Comparison of ENCODE assay signal across 12 cellular contexts in genomic region chr4:925771-926500, GRCh38. TPM values are rescaled to one million over a fixed set of nuclear protein-coding genes. Genes with fewer than 3 reads are reported as not detected.
A peak's percentile ranks its signal among the peaks of the same experiment; 100 is the strongest.
DNase-seq lines count a peak whose midpoint lies in the region; TF ChIP-seq lines count a peak whose summit lies in the region.
"Had no signal": no experiment of that assay in that cellular context is flagged by ENCODE, and none has a peak within 500 bp of the region (broad histone marks: within the 10 kb centered on the region; RNA-seq: fewer than 3 reads in every experiment).

No MANE protein-coding gene starts in this region.

- DNase-seq in activated CD4-positive, alpha-beta memory T cell treated with anti-CD3 and anti-CD28 coated beads for 36 hours = no peak
- DNase-seq in activated CD4-positive, alpha-beta memory T cell treated with anti-CD3 and anti-CD28 coated beads, Interleukin-2, amount 10 ng/mL, durations not matched to agents 7 days and 5 days = no peak
- DNase-seq in endothelial cell (ENCODE audit: low spot score) = no peak
- DNase-seq in progenitor cell of endocrine pancreas (ENCODE audit: low spot score, unreplicated experiment) = no peak
- DNase-seq in nucleus accumbens (lab: John Stamatoyannopoulos, UW) = no peak
- no peak for DNase-seq in 8988T
- no peak for DNase-seq in NCI-H82 (lab: John Stamatoyannopoulos, UW)
- DNase-seq: anterior cingulate cortex, GDM1, NCI-H2081 treated with DMSO at 0.1 percent for 48 hours had no signal

- TF ChIP-seq CTCF in Loucy (conservative IDR thresholded peaks at IDR 0.05; ENCODE audit: low read length) (no peak), endothelial cell (IDR thresholded peaks at IDR 0.05; ENCODE audit: unreplicated experiment) (no peak), progenitor cell of endocrine pancreas (IDR thresholded peaks at IDR 0.05; ENCODE audit: unreplicated experiment) (no peak)

- H3K4me1 ChIP-seq in Loucy (ENCODE audit: insufficient read depth, low read length, poor library complexity, severe bottlenecking) = peaks cover 55% of the 10 kb centered on the region

- peaks cover 90% of the 10 kb centered on the region for H3K79me2 ChIP-seq in Loucy (ENCODE audit: insufficient read depth, low read length)

- H2AFZ ChIP-seq in Loucy (ENCODE audit: low read length) = no peak overlapping the region

- no peaks in the 10 kb centered on the region for H3K9me2 ChIP-seq in Loucy (replicated peaks; ENCODE audit: low read depth, low read length)

- intact Hi-C loops in activated CD4-positive, alpha-beta memory T cell treated with anti-CD3 and anti-CD28 coated beads for 36 hours (cut with micrococcal nuclease) = no loop called here

- no peaks in the 10 kb centered on the region for H3K36me3 ChIP-seq in Loucy (ENCODE audit: insufficient read depth, low read length)
- H3K36me3 ChIP-seq: esophagus muscularis mucosa had no signal

- CTCF ChIA-PET in activated CD4-positive, alpha-beta memory T cell treated with anti-CD3 and anti-CD28 coated beads for 36 hours (lab: Charles Lee) = interaction anchor here (0.9 kb wide), 1 partner anchor 144 kb away, joined by 3 read pairs; no protein-coding TSS in a partner anchor
- CTCF ChIA-PET in activated CD4-positive, alpha-beta memory T cell treated with anti-CD3 and anti-CD28 coated beads, Interleukin-2, amount 10 ng/mL, durations not matched to agents 7 days and 5 days (lab: Charles Lee) = no interaction called here

- peaks cover 7% of the 10 kb centered on the region for H3K36me3 Mint-ChIP-seq in activated CD4-positive, alpha-beta memory T cell treated with anti-CD3 and anti-CD28 coated beads for 36 hours
- peaks cover 26% of the 10 kb centered on the region for H3K36me3 Mint-ChIP-seq in activated CD4-positive, alpha-beta memory T cell treated with anti-CD3 and anti-CD28 coated beads, Interleukin-2, amount 10 ng/mL, durations not matched to agents 7 days and 5 days (ENCODE audit: low read depth)
- H3K36me3 Mint-ChIP-seq in endothelial cell (ENCODE audit: low read depth, unreplicated experiment) (peaks cover 14% of the 10 kb centered on the region), progenitor cell of endocrine pancreas (ENCODE audit: insufficient read depth) (no peaks in the 10 kb centered on the region)

- H3K4me1 Mint-ChIP-seq in activated CD4-positive, alpha-beta memory T cell treated with anti-CD3 and anti-CD28 coated beads for 36 hours (ENCODE audit: low read depth) = peaks cover 68% of the 10 kb centered on the region
- peaks cover 61% of the 10 kb centered on the region for H3K4me1 Mint-ChIP-seq in activated CD4-positive, alpha-beta memory T cell treated with anti-CD3 and anti-CD28 coated beads, Interleukin-2, amount 10 ng/mL, durations not matched to agents 7 days and 5 days
- H3K4me1 Mint-ChIP-seq in endothelial cell (ENCODE audit: unreplicated experiment) = peaks cover 34% of the 10 kb centered on the region
- H3K4me1 Mint-ChIP-seq in progenitor cell of endocrine pancreas (ENCODE audit: low read depth) = peaks cover 18% of the 10 kb centered on the region

- H3K27ac Mint-ChIP-seq in activated CD4-positive, alpha-beta memory T cell treated with anti-CD3 and anti-CD28 coated beads for 36 hours = peak overlapping the region; percentile 0
- H3K27ac Mint-ChIP-seq in activated CD4-positive, alpha-beta memory T cell treated with anti-CD3 and anti-CD28 coated beads, Interleukin-2, amount 10 ng/mL, durations not matched to agents 7 days and 5 days = no peak overlapping the region
- H3K27ac Mint-ChIP-seq in endothelial cell (ENCODE audit: unreplicated experiment) = peak overlapping the region; percentile 27
- H3K27ac Mint-ChIP-seq in progenitor cell of endocrine pancreas = peak overlapping the region; percentile 1

- POLR2A ChIA-PET in activated CD4-positive, alpha-beta memory T cell treated with anti-CD3 and anti-CD28 coated beads for 36 hours (lab: Charles Lee) = no interaction called here
- POLR2A ChIA-PET in activated CD4-positive, alpha-beta memory T cell treated with anti-CD3 and anti-CD28 coated beads, Interleukin-2, amount 10 ng/mL, durations not matched to agents 7 days and 5 days (lab: Charles Lee) = no interaction called here

- no peaks in the 10 kb centered on the region for H3K27me3 Mint-ChIP-seq in activated CD4-positive, alpha-beta memory T cell treated with anti-CD3 and anti-CD28 coated beads for 36 hours
- no peaks in the 10 kb centered on the region for H3K27me3 Mint-ChIP-seq in activated CD4-positive, alpha-beta memory T cell treated with anti-CD3 and anti-CD28 coated beads, Interleukin-2, amount 10 ng/mL, durations not matched to agents 7 days and 5 days
- H3K27me3 Mint-ChIP-seq in endothelial cell (ENCODE audit: unreplicated experiment) (peaks cover 6% of the 10 kb centered on the region), progenitor cell of endocrine pancreas (no peaks in the 10 kb centered on the region)

- H3K4me3 ChIP-seq in Loucy (ENCODE audit: low read length, poor library complexity, severe bottlenecking) = no peak overlapping the region
- H3K4me3 ChIP-seq: esophagus muscularis mucosa had no signal

- peak overlapping the region; percentile 13 for H3K4me2 ChIP-seq in Loucy (ENCODE audit: low read depth, low read length, poor library complexity, severe bottlenecking)

- H3K9me3 Mint-ChIP-seq in activated CD4-positive, alpha-beta memory T cell treated with anti-CD3 and anti-CD28 coated beads for 36 hours = no peaks in the 10 kb centered on the region
- no peaks in the 10 kb centered on the region for H3K9me3 Mint-ChIP-seq in activated CD4-positive, alpha-beta memory T cell treated with anti-CD3 and anti-CD28 coated beads, Interleukin-2, amount 10 ng/mL, durations not matched to agents 7 days and 5 days
- H3K9me3 Mint-ChIP-seq in endothelial cell (ENCODE audit: unreplicated experiment) (no peaks in the 10 kb centered on the region), progenitor cell of endocrine pancreas (ENCODE audit: low read depth) (no peaks in the 10 kb centered on the region)

- no peaks in the 10 kb centered on the region for H3K27me3 ChIP-seq in Loucy (ENCODE audit: insufficient read depth, low read length, poor library complexity, severe bottlenecking)
- H3K27me3 ChIP-seq: esophagus muscularis mucosa had no signal

- no peaks in the 10 kb centered on the region for H3F3A ChIP-seq in Loucy (ENCODE audit: low read depth)

- no peaks in the 10 kb centered on the region for H3K9me3 ChIP-seq in Loucy (ENCODE audit: insufficient read depth, low read depth, low read length)
- H3K9me3 ChIP-seq: esophagus muscularis mucosa had no signal

- no peak overlapping the region for H3K4me3 Mint-ChIP-seq in activated CD4-positive, alpha-beta memory T cell treated with anti-CD3 and anti-CD28 coated beads for 36 hours
- no peak overlapping the region for H3K4me3 Mint-ChIP-seq in activated CD4-positive, alpha-beta memory T cell treated with anti-CD3 and anti-CD28 coated beads, Interleukin-2, amount 10 ng/mL, durations not matched to agents 7 days and 5 days
- H3K4me3 Mint-ChIP-seq in endothelial cell (ENCODE audit: unreplicated experiment) (no peak overlapping the region), progenitor cell of endocrine pancreas (ENCODE audit: low read depth) (no peak overlapping the region)

- peaks cover 57% of the 10 kb centered on the region for H4K20me1 ChIP-seq in Loucy (ENCODE audit: insufficient read depth, low read length, poor library complexity, severe bottlenecking)

- H3K9ac ChIP-seq in Loucy (ENCODE audit: low read depth, low read length, poor library complexity, severe bottlenecking) = no peak overlapping the region

RNA-seq across cellular contexts. Expression of gene GAK, which starts 6.2 kb away (rescaled TPM):
- total RNA-seq in activated CD4-positive, alpha-beta memory T cell treated with anti-CD3 and anti-CD28 coated beads for 36 hours = 100 to 1,000 TPM in 1 of 2 experiments, 10 to 100 TPM in 1; 97.0 to 101 TPM
- total RNA-seq in activated CD4-positive, alpha-beta memory T cell treated with anti-CD3 and anti-CD28 coated beads, Interleukin-2, amount 10 ng/mL, durations not matched to agents 7 days and 5 days = 100 to 1,000 TPM; 139 to 156 TPM
- total RNA-seq in endothelial cell (ENCODE audit: unreplicated experiment) (112 TPM), progenitor cell of endocrine pancreas (116 and 119 TPM in 2 replicates)

RNA-seq across cellular contexts. Expression of gene TMEM175, which starts 6.3 kb away (rescaled TPM):
- total RNA-seq in activated CD4-positive, alpha-beta memory T cell treated with anti-CD3 and anti-CD28 coated beads for 36 hours = 10 to 100 TPM; 13.8 to 15.8 TPM
- 10 to 100 TPM; 24.1 to 28.8 TPM for total RNA-seq in activated CD4-positive, alpha-beta memory T cell treated with anti-CD3 and anti-CD28 coated beads, Interleukin-2, amount 10 ng/mL, durations not matched to agents 7 days and 5 days
- total RNA-seq in endothelial cell (ENCODE audit: unreplicated experiment) (31.4 TPM), progenitor cell of endocrine pancreas (29.1 and 30.6 TPM in 2 replicates)

RNA-seq across cellular contexts. Expression of gene DGKQ, which starts 47.4 kb away (rescaled TPM):
- total RNA-seq in activated CD4-positive, alpha-beta memory T cell treated with anti-CD3 and anti-CD28 coated beads for 36 hours = 10 to 100 TPM; 11.1 to 11.4 TPM
- total RNA-seq in activated CD4-positive, alpha-beta memory T cell treated with anti-CD3 and anti-CD28 coated beads, Interleukin-2, amount 10 ng/mL, durations not matched to agents 7 days and 5 days = 10 to 100 TPM; 13.8 to 14.7 TPM
- total RNA-seq in endothelial cell (ENCODE audit: unreplicated experiment) = 14.5 TPM
- total RNA-seq in progenitor cell of endocrine pancreas = 21.6 and 24.9 TPM in 2 replicates
